In genomic region chr1:38608202-38608864, GRCh38 we compare ENCODE assay signal across 9 cellular contexts.
A peak's percentile ranks its signal among the peaks of the same experiment; 100 is the strongest.
DNase-seq lines count a peak whose midpoint lies in the region; ATAC-seq and TF ChIP-seq lines count a peak whose summit lies in the region.
"Had no signal": no experiment of that assay in that cellular context is flagged by ENCODE, and none has a peak within 500 bp of the region (broad histone marks: within the 10 kb centered on the region; RNA-seq: fewer than 3 reads in every experiment).

No MANE protein-coding gene starts in this region.

- CTCF ChIA-PET in PC-3 (lab: Charles Lee): no interaction called here

- no peak overlapping the region for H3K4me2 ChIP-seq in PC-3 (ENCODE audit: low read length)

- H3K9ac ChIP-seq in PC-3 (ENCODE audit: low read length): no peak overlapping the region

- no peaks in the 10 kb centered on the region for H3K4me1 ChIP-seq in PC-3 (ENCODE audit: insufficient read depth, low read length)

- ATAC-seq in PC-3 (no peak), GM21786 (IDR thresholded peaks at IDR 0.05; ENCODE audit: unreplicated experiment) (no peak)

- no peaks in the 10 kb centered on the region for H4K20me1 ChIP-seq in PC-3 (ENCODE audit: low read length)

- no peaks in the 10 kb centered on the region for H3K79me2 ChIP-seq in PC-3 (ENCODE audit: low read length)

- H3K27me3 ChIP-seq in PC-3 (ENCODE audit: low read length): peaks cover 39% of the 10 kb centered on the region

- no peaks in the 10 kb centered on the region for H3K9me3 ChIP-seq in PC-3 (ENCODE audit: low read length)

- H2AFZ ChIP-seq in PC-3 (ENCODE audit: low read length): no peak overlapping the region

- intact Hi-C loops in PC-3 (cut with micrococcal nuclease): no loop called here

- peak; percentile 47; the same call in 1 of the 2 replicates for TF ChIP-seq CTCF in PC-3 (conservative IDR thresholded peaks at IDR 0.05; ENCODE audit: low read depth, low read length)

- H3K9me2 ChIP-seq in PC-3 (replicated peaks; ENCODE audit: low read length): no peaks in the 10 kb centered on the region

- no peak overlapping the region for H3K27ac ChIP-seq in PC-3 (ENCODE audit: low read length)

- POLR2A ChIA-PET in PC-3 (lab: Charles Lee; ENCODE audit: unreplicated experiment): no interaction called here

- peak; percentile 18 to 28 for DNase-seq in stimulated activated CD4-positive, alpha-beta T cell treated with anti-CD3 and anti-CD28 coated beads, Interleukin-2, amount 100 ng/mL, for 24 hours
- DNase-seq in stimulated activated CD4-positive, alpha-beta T cell treated with anti-CD3 and anti-CD28 coated beads, Interleukin-4, amount 100 ng/mL, for 1 hour: no peak
- no peak for DNase-seq in PC-3
- peak; percentile 51 for DNase-seq in germinal center (ENCODE audit: low spot score)
- DNase-seq in stimulated activated naive CD4-positive, alpha-beta T cell treated with Interleukin-2 at 50 U/mL for 16 hours (lab: John Stamatoyannopoulos, UW): no peak
- DNase-seq in T1000 (lab: John Stamatoyannopoulos, UW): no peak
- no peak for DNase-seq in activated gamma-delta T cell treated with Interleukin-2 at 50 U/mL for 16 hours
- DNase-seq: activated naive CD8-positive, alpha-beta T cell treated with anti-CD3 and anti-CD28 coated beads, Interleukin-2, amount 10 ng/mL, durations not matched to agents 7 days and 5 days had no signal

- H3K4me3 ChIP-seq in PC-3 (ENCODE audit: low read length): no peak overlapping the region

- no peaks in the 10 kb centered on the region for H3F3A ChIP-seq in PC-3 (ENCODE audit: low read length, unreplicated experiment)

- H3K36me3 ChIP-seq in PC-3 (ENCODE audit: low read depth, low read length): no peaks in the 10 kb centered on the region

- no TSS peak for BruUV-seq in PC-3 (replicated peaks; lab: Mats Ljungman, UMichigan)

Comparison
In these comparisons a context has a peak if more than half of its experiments do, and no peak if none do; other contexts are left out.
1. DNase-seq: peak in stimulated activated CD4-positive, alpha-beta T cell treated with anti-CD3 and anti-CD28 coated beads, Interleukin-2, amount 100 ng/mL, for 24 hours (2 of 2) and germinal center (single experiment); none in stimulated activated CD4-positive, alpha-beta T cell treated with anti-CD3 and anti-CD28 coated beads, Interleukin-4, amount 100 ng/mL, for 1 hour (single experiment), PC-3 (single experiment), stimulated activated naive CD4-positive, alpha-beta T cell treated with Interleukin-2 at 50 U/mL for 16 hours (single experiment), T1000 (single experiment) and activated gamma-delta T cell treated with Interleukin-2 at 50 U/mL for 16 hours (single experiment).